In the genomic region with DNA sequence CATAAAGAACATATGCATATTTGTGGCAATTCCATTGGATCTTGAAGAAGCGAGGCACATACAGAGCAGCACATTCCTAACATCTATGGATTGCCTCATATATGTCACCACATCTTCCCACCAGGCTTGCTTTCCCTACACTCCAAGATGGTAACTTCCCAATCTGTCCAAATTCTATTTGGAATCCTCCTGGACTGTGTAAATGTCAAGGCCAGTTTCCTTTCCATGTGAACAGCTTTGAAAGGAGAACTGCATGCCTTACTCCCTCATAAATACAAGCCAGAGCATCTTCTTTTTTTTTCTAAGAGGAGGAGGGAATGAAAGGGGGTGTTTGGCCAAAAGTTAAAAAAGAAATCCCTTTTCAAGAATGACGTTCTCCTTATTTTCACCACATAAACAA, we compare ENCODE assay signal across 21 cellular contexts.
A peak's percentile ranks its signal among the peaks of the same experiment; 100 is the strongest.
DNase-seq lines count a peak whose midpoint lies in the region; TF ChIP-seq lines count a peak whose summit lies in the region.
"Had no signal": no experiment of that assay in that cellular context is flagged by ENCODE, and none has a peak within 500 bp of the region (broad histone marks: within the 10 kb centered on the region; RNA-seq: fewer than 3 reads in every experiment).

No MANE protein-coding gene starts in this region.

- H3K4me1 Mint-ChIP-seq in nephron, result peaks cover 11% of the 10 kb centered on the region

- intact Hi-C loops in testis (cut with DNase I; ENCODE audit: low total_unique reads), result no loop called here
- intact Hi-C loops in breast epithelium (cut with DNase I; ENCODE audit: low total_unique reads), result no loop called here

- H3K9me3 ChIP-seq in testis, result no peaks in the 10 kb centered on the region
- no peaks in the 10 kb centered on the region for H3K9me3 ChIP-seq in breast epithelium
- H3K9me3 ChIP-seq: HAP-1, SJSA1 had no signal

- H3K27ac Mint-ChIP-seq in nephron, result peak overlapping the region; percentile 52 to 78 (median 77)

- no peak overlapping the region for H3K4me3 ChIP-seq in HFF-Myc (replicated peaks; ENCODE audit: low read depth, low read length)
- no peak overlapping the region for H3K4me3 ChIP-seq in fibroblast of villous mesenchyme (ENCODE audit: low read depth, low read length)
- no peak overlapping the region for H3K4me3 ChIP-seq in testis
- no peak overlapping the region for H3K4me3 ChIP-seq in breast epithelium
- H3K4me3 ChIP-seq: HAP-1, MG63, SJSA1 had no signal

- no peak overlapping the region for H3K4me3 Mint-ChIP-seq in nephron

- peak; percentile 15 for DNase-seq in HFF-Myc (ENCODE audit: extremely low read depth, low read depth)
- DNase-seq in amniotic epithelial cell (ENCODE audit: low read depth), result peak; percentile 17
- peak; percentile 62 for DNase-seq in fibroblast of villous mesenchyme (ENCODE audit: low read depth)
- no peak for DNase-seq in NCI-H82 (lab: John Stamatoyannopoulos, UW)
- DNase-seq in testis, result no peak
- DNase-seq in breast epithelium (ENCODE audit: low spot score in 2 of 2), result no peak
- no peak for DNase-seq in NCI-H2029 treated with DMSO at 0.1 percent for 48 hours (lab: John Stamatoyannopoulos, UW)
- DNase-seq: Calu3, DND-41, GOT3, IMR-90, KG1, MG63, NCI-H2029, NCI-H446 treated with DMSO at 0.1 percent for 48 hours, NCI-H526, Right ventricle myocardium superior, RPMI8226 had no signal

- whole genome bisulfite sequencing in testis, 2 donors, result 51 to 53% methylated on average over 2 of the region's 2 CpGs

- peaks cover 3% of the 10 kb centered on the region for H3K9me3 Mint-ChIP-seq in nephron

- H3K36me3 ChIP-seq in testis (ENCODE audit: low read depth, missing control alignments) (no peaks in the 10 kb centered on the region), breast epithelium (no peaks in the 10 kb centered on the region)
- H3K36me3 ChIP-seq: HAP-1, MG63, SJSA1 had no signal

- H3K27me3 ChIP-seq in testis (no peaks in the 10 kb centered on the region), breast epithelium (no peaks in the 10 kb centered on the region)
- H3K27me3 ChIP-seq: MG63, SJSA1 had no signal

- TF ChIP-seq CTCF in HFF-Myc (IDR thresholded peaks at IDR 0.05; ENCODE audit: low read depth, low read length, missing control alignments), result no peak
- TF ChIP-seq CTCF in fibroblast of villous mesenchyme (IDR thresholded peaks at IDR 0.05; ENCODE audit: insufficient read depth, low read depth, low read length), result no peak
- no peak for TF ChIP-seq CTCF in nephron (IDR thresholded peaks at IDR 0.05; ENCODE audit: unreplicated experiment in 3 of 3)
- TF ChIP-seq CTCF in testis (IDR thresholded peaks at IDR 0.05), result no peak
- no peak for TF ChIP-seq CTCF in breast epithelium (IDR thresholded peaks at IDR 0.05)

- H3K4me1 ChIP-seq in testis, result no peaks in the 10 kb centered on the region
- H3K4me1 ChIP-seq in breast epithelium, result no peaks in the 10 kb centered on the region
- H3K4me1 ChIP-seq: HAP-1, SJSA1 had no signal

- H3K27ac ChIP-seq in testis (no peak overlapping the region), breast epithelium (no peak overlapping the region)
- H3K27ac ChIP-seq: SJSA1 had no signal

- TF ChIP-seq POLR2A in testis (IDR thresholded peaks at IDR 0.05) (no peak), breast epithelium (IDR thresholded peaks at IDR 0.05) (no peak)

- H3K27me3 Mint-ChIP-seq in nephron (ENCODE audit: low read depth), result no peaks in the 10 kb centered on the region

- H3K36me3 Mint-ChIP-seq in nephron (ENCODE audit: low read depth), result no peaks in the 10 kb centered on the region

Comparison
In these comparisons a context has a peak if more than half of its experiments do, and no peak if none do; other contexts are left out.
1. DNase-seq: peak in HFF-Myc (single experiment), amniotic epithelial cell (single experiment) and fibroblast of villous mesenchyme (single experiment); none in NCI-H82 (single experiment), testis (single experiment), breast epithelium (0 of 2) and NCI-H2029 treated with DMSO at 0.1 percent for 48 hours (single experiment).